Comparison of ENCODE assay signal across 1 cellular context in the genomic region with DNA sequence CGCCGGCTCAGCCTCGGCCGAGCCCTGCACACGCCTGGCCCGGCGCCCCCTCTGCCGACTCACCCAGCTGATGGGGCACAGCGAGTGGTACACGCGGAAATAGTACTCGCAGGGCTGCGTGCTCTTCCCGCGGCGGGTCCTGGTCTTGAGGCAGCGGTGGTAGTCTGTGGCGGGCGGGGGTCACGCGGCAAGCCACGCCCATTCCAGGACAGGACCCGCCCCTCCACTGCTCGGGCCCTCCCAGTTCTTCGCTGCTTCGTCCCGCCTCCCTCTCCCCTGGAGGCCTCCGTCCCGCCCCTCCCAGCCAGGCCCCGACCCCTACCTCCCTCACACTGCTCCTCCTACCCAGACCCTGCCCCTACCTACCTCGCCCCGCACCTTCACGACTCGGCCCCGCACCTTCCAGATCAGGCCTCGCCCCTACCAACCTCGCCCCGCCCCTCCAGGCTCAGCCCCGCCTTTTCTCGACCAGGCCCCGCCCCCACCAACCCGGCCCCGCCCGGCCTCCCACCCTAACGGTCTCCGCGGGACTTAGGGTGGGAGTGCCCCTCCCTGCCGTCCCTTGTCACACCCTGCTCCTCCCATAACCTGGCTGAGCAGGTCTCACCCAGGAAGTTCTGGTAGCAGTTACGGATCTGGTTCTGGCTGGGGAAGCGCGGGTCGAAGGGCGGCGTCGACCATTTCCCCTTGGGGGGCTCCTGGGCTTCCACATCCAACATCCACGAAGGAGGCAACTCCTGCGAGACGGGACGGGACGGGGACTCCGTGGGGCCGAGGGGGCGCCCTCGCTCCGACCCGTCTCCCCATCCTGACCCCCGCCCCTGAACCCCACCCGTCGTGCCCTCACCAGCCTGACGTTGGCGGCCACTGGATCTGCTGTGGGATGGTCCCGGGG.
TF ChIP-seq lines count a peak whose summit lies in the region.

No MANE protein-coding gene starts in this region.

TF ChIP-seq in K562, 482 proteins besides CTCF, POLR2A, EP300 and RAD21 (continued from another document and continues in another):
- no peak for TF ChIP-seq ATF4 (CRISPR knock-in tag; IDR thresholded peaks at IDR 0.05)
- no peak for TF ChIP-seq ATF1 (CRISPR knock-in tag; IDR thresholded peaks at IDR 0.05)
- no peak for TF ChIP-seq ATF1 (tag; IDR thresholded peaks at IDR 0.05)
- no peak for TF ChIP-seq TARDBP (IDR thresholded peaks at IDR 0.05)
- no peak for TF ChIP-seq POLR3G (IDR thresholded peaks at IDR 0.05; ENCODE audit: extremely low read depth, insufficient read length, insufficient replicate concordance)
- TF ChIP-seq FOSL1 (tag; conservative IDR thresholded peaks at IDR 0.05), result no peak
- TF ChIP-seq DACH1 (IDR thresholded peaks at IDR 0.05; ENCODE audit: partially characterized antibody), result no peak
- no peak for TF ChIP-seq PHB2 (IDR thresholded peaks at IDR 0.05; ENCODE audit: low read depth)
- no peak for TF ChIP-seq HDAC8 (tag; IDR thresholded peaks at IDR 0.05)
- TF ChIP-seq MAFG (tag; conservative IDR thresholded peaks at IDR 0.05), result no peak
- TF ChIP-seq MAZ (CRISPR knock-in tag; conservative IDR thresholded peaks at IDR 0.05 in 1 of 2, IDR thresholded peaks at IDR 0.05 in 1 of 2), result peak in 1 of 2 experiments; percentile 58; a peak in 2 of 4 replicates
- no peak for TF ChIP-seq ZKSCAN3 (CRISPR knock-in tag; IDR thresholded peaks at IDR 0.05)
- peak; percentile 80 for TF ChIP-seq NCOA6 (IDR thresholded peaks at IDR 0.05)
- TF ChIP-seq, protein P1, sequence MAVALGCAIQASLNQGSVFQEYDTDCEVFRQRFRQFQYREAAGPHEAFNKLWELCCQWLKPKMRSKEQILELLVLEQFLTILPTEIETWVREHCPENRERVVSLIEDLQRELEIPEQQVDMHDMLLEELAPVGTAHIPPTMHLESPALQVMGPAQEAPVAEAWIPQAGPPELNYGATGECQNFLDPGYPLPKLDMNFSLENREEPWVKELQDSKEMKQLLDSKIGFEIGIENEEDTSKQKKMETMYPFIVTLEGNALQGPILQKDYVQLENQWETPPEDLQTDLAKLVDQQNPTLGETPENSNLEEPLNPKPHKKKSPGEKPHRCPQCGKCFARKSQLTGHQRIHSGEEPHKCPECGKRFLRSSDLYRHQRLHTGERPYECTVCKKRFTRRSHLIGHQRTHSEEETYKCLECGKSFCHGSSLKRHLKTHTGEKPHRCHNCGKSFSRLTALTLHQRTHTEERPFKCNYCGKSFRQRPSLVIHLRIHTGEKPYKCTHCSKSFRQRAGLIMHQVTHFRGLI (CRISPR knock-in tag; IDR thresholded peaks at IDR 0.05), result no peak
- no peak for TF ChIP-seq NUFIP1 (IDR thresholded peaks at IDR 0.05; ENCODE audit: partially characterized antibody)
- TF ChIP-seq ZEB2 (IDR thresholded peaks at IDR 0.05), result no peak
- no peak for TF ChIP-seq ZNF121 (CRISPR knock-in tag; conservative IDR thresholded peaks at IDR 0.05)
- TF ChIP-seq CUX1 (CRISPR knock-in tag; IDR thresholded peaks at IDR 0.05), result no peak
- no peak for TF ChIP-seq ZNF644 (tag; IDR thresholded peaks at IDR 0.05; ENCODE audit: low read depth)
- no peak; the same call in 1 of the 2 replicates for TF ChIP-seq CTBP1 (IDR thresholded peaks at IDR 0.05; ENCODE audit: borderline replicate concordance)
- TF ChIP-seq NR2C1 (IDR thresholded peaks at IDR 0.05), result no peak
- no peak for TF ChIP-seq NR2C1 (tag; IDR thresholded peaks at IDR 0.05)
- TF ChIP-seq, protein P2, sequence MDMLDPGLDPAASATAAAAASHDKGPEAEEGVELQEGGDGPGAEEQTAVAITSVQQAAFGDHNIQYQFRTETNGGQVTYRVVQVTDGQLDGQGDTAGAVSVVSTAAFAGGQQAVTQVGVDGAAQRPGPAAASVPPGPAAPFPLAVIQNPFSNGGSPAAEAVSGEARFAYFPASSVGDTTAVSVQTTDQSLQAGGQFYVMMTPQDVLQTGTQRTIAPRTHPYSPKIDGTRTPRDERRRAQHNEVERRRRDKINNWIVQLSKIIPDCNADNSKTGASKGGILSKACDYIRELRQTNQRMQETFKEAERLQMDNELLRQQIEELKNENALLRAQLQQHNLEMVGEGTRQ (CRISPR knock-in tag; IDR thresholded peaks at IDR 0.05), result no peak
- no peak for TF ChIP-seq E2F1 (CRISPR knock-in tag; IDR thresholded peaks at IDR 0.05)
- no peak for TF ChIP-seq ZNF696 (CRISPR knock-in tag; conservative IDR thresholded peaks at IDR 0.05)
- TF ChIP-seq MYBL2 (IDR thresholded peaks at IDR 0.05; ENCODE audit: low read depth), result no peak
- TF ChIP-seq MYBL2 (CRISPR knock-in tag; IDR thresholded peaks at IDR 0.05; ENCODE audit: borderline replicate concordance), result no peak
- no peak for TF ChIP-seq SAFB2 (IDR thresholded peaks at IDR 0.05; ENCODE audit: borderline replicate concordance, low read depth, low read length, severe bottlenecking)
- no peak for TF ChIP-seq ZNF77 (CRISPR knock-in tag; IDR thresholded peaks at IDR 0.05)
- TF ChIP-seq ZKSCAN8 (CRISPR knock-in tag; IDR thresholded peaks at IDR 0.05), result no peak
- no peak for TF ChIP-seq HMG20B (CRISPR knock-in tag; IDR thresholded peaks at IDR 0.05)
- no peak for TF ChIP-seq MTF1 (CRISPR knock-in tag; IDR thresholded peaks at IDR 0.05; ENCODE audit: borderline replicate concordance)
- TF ChIP-seq, protein P3, sequence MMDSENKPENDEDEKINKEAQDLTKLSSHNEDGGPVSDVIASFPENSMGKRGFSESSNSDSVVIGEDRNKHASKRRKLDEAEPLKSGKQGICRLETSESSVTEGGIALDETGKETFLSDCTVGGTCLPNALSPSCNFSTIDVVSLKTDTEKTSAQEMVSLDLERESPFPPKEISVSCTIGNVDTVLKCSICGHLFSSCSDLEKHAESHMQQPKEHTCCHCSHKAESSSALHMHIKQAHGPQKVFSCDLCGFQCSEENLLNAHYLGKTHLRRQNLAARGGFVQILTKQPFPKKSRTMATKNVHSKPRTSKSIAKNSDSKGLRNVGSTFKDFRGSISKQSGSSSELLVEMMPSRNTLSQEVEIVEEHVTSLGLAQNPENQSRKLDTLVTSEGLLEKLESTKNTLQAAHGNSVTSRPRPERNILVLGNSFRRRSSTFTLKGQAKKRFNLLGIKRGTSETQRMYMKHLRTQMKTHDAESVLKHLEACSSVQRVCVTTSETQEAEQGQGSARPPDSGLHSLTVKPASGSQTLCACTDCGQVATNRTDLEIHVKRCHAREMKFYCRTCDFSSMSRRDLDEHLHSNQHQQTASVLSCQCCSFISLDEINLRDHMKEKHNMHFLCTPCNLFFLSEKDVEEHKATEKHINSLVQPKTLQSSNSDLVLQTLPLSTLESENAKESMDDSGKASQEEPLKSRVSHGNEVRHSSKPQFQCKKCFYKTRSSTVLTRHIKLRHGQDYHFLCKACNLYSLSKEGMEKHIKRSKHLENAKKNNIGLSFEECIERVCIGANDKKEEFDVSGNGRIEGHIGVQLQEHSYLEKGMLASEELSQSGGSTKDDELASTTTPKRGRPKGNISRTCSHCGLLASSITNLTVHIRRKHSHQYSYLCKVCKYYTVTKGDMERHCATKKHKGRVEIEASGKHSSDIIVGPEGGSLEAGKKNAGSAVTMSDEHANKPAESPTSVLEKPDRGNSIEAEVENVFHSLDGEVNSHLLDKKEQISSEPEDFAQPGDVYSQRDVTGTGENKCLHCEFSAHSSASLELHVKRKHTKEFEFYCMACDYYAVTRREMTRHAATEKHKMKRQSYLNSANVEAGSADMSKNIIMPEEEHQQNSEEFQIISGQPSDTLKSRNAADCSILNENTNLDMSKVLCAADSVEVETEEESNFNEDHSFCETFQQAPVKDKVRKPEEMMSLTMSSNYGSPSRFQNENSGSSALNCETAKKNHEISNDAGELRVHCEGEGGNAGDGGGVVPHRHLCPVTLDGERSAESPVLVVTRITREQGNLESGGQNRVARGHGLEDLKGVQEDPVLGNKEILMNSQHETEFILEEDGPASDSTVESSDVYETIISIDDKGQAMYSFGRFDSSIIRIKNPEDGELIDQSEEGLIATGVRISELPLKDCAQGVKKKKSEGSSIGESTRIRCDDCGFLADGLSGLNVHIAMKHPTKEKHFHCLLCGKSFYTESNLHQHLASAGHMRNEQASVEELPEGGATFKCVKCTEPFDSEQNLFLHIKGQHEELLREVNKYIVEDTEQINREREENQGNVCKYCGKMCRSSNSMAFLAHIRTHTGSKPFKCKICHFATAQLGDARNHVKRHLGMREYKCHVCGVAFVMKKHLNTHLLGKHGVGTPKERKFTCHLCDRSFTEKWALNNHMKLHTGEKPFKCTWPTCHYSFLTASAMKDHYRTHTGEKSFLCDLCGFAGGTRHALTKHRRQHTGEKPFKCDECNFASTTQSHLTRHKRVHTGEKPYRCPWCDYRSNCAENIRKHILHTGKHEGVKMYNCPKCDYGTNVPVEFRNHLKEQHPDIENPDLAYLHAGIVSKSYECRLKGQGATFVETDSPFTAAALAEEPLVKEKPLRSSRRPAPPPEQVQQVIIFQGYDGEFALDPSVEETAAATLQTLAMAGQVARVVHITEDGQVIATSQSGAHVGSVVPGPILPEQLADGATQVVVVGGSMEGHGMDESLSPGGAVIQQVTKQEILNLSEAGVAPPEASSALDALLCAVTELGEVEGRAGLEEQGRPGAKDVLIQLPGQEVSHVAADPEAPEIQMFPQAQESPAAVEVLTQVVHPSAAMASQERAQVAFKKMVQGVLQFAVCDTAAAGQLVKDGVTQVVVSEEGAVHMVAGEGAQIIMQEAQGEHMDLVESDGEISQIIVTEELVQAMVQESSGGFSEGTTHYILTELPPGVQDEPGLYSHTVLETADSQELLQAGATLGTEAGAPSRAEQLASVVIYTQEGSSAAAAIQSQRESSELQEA (IDR thresholded peaks at IDR 0.05; ENCODE audit: low read depth), result no peak
- TF ChIP-seq, protein P4, sequence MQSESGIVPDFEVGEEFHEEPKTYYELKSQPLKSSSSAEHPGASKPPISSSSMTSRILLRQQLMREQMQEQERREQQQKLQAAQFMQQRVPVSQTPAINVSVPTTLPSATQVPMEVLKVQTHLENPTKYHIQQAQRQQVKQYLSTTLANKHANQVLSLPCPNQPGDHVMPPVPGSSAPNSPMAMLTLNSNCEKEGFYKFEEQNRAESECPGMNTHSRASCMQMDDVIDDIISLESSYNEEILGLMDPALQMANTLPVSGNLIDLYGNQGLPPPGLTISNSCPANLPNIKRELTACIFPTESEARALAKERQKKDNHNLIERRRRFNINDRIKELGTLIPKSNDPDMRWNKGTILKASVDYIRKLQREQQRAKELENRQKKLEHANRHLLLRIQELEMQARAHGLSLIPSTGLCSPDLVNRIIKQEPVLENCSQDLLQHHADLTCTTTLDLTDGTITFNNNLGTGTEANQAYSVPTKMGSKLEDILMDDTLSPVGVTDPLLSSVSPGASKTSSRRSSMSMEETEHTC (IDR thresholded peaks at IDR 0.05), result no peak
- no peak for TF ChIP-seq ZNF134 (CRISPR knock-in tag; conservative IDR thresholded peaks at IDR 0.05)
- TF ChIP-seq ZNF586 (CRISPR knock-in tag; conservative IDR thresholded peaks at IDR 0.05), result no peak
- no peak for TF ChIP-seq SIN3A (IDR thresholded peaks at IDR 0.05; ENCODE audit: borderline replicate concordance in 2 of 2, control insufficient read depth in 1 of 2, low read depth in 2 of 2, low read length in 2 of 2)
- no peak for TF ChIP-seq MCM3 (IDR thresholded peaks at IDR 0.05)
- TF ChIP-seq NCOR1 (IDR thresholded peaks at IDR 0.05), result no peak
- TF ChIP-seq RBM39 (optimal IDR thresholded peaks at IDR 0.05; ENCODE audit: low read depth, low read length), result no peak
- TF ChIP-seq TEAD1 (CRISPR knock-in tag; IDR thresholded peaks at IDR 0.05), result no peak
